In the genomic region with DNA sequence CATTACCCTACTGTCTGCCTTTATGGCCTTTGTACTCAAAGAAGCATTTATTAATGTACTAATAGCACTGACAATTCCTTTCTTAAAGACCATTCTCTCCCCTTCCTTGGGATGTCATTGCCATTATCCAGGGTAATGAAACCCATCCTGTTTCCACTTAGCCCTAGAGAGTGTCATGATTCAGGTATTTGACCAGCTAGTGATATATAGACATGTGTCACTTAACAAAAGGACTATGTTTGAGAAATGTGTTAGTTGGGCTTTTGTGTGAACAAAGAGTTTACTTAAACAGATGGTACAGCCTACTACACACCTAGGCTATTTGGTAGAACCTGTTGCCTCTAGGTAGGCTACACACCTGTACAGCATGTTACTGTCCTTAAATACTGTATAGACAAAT, we compare ENCODE assay signal across 9 cellular contexts. TPM values are rescaled to one million over a fixed set of nuclear protein-coding genes. Genes with fewer than 3 reads are reported as not detected.
DNase-seq lines count a peak whose midpoint lies in the region; ATAC-seq and TF ChIP-seq lines count a peak whose summit lies in the region.
"Had no signal": no experiment of that assay in that cellular context is flagged by ENCODE, and none has a peak within 500 bp of the region (broad histone marks: within the 10 kb centered on the region; RNA-seq: fewer than 3 reads in every experiment).

No MANE protein-coding gene starts in this region.

- H3K27ac ChIP-seq in PC-9 (0 out of 2 replicates have a peak overlapping the region, but pooled peaks have one; percentile 77), endodermal cell (ENCODE audit: low read depth, low read length) (no peak overlapping the region), prostate gland (peak overlapping the region; percentile 21 to 97)

- H3K36me3 Mint-ChIP-seq in endodermal cell (ENCODE audit: low read depth): peaks cover 27% of the 10 kb centered on the region

- no peaks in the 10 kb centered on the region; the same call in none of the 2 replicates for H4K20me1 ChIP-seq in PC-9 (ENCODE audit: insufficient read depth)

- no peaks in the 10 kb centered on the region for H3K27me3 ChIP-seq in PC-9 (ENCODE audit: insufficient read depth, low read depth)
- H3K27me3 ChIP-seq in endodermal cell (ENCODE audit: control insufficient read depth, insufficient read depth, low read length, poor library complexity, severe bottlenecking): no peaks in the 10 kb centered on the region
- no peaks in the 10 kb centered on the region for H3K27me3 ChIP-seq in prostate gland (replicated peaks; ENCODE audit: insufficient read depth)
- H3K27me3 ChIP-seq: Peyer's patch had no signal

- intact Hi-C loops in PC-9 (cut with micrococcal nuclease; ENCODE audit: unreplicated experiment): no loop called here
- intact Hi-C loops in prostate gland (cut with DNase I): loop anchor here (2.0 kb wide), 1 partner anchor 159 kb away; a partner anchor contains a TSS

- peak overlapping the region; percentile 97 for H3K4me3 Mint-ChIP-seq in endodermal cell

- no TSS peak for BruUV-seq in PC-9 (replicated peaks; lab: Mats Ljungman, UMichigan)

- no peaks in the 10 kb centered on the region for H3K9me2 ChIP-seq in PC-9 (ENCODE audit: insufficient read depth)

- no peaks in the 10 kb centered on the region for H3K9me3 Mint-ChIP-seq in endodermal cell

- peaks cover 23% of the 10 kb centered on the region for H3F3A ChIP-seq in PC-9 (ENCODE audit: insufficient read depth, low read depth)

- 0 out of 2 replicates have a peak, but pooled peaks cover 11% of the 10 kb centered on the region for H3K36me3 ChIP-seq in PC-9 (ENCODE audit: low read depth)
- peaks cover 27% of the 10 kb centered on the region for H3K36me3 ChIP-seq in endodermal cell (ENCODE audit: control insufficient read depth, insufficient read depth, low read length)
- H3K36me3 ChIP-seq in prostate gland: no peaks in the 10 kb centered on the region

- H3K4me3 ChIP-seq in PC-9: peak overlapping the region; percentile 87; the same call in 1 of the 2 replicates
- peak overlapping the region; percentile 97 for H3K4me3 ChIP-seq in endodermal cell (ENCODE audit: low read length)
- peak overlapping the region in 1 of 2 donors; percentile 64 for H3K4me3 ChIP-seq in prostate gland

- no peak overlapping the region for H2AFZ ChIP-seq in PC-9

- peaks cover 13% of the 10 kb centered on the region; the same call in 1 of the 2 replicates for H3K4me1 ChIP-seq in PC-9 (replicated peaks; ENCODE audit: insufficient read depth)
- no peaks in the 10 kb centered on the region for H3K4me1 ChIP-seq in endodermal cell (ENCODE audit: control insufficient read depth, insufficient read depth, low read length)
- H3K4me1 ChIP-seq in prostate gland (replicated peaks): no peaks in the 10 kb centered on the region

- CTCF ChIA-PET in PC-9 (lab: Charles Lee): no interaction called here

- peaks cover 5% of the 10 kb centered on the region for H3K4me1 Mint-ChIP-seq in endodermal cell

- TF ChIP-seq CTCF in PC-9 (conservative IDR thresholded peaks at IDR 0.05) (no peak), endodermal cell (conservative IDR thresholded peaks at IDR 0.05) (no peak), prostate gland (IDR thresholded peaks at IDR 0.05) (no peak)

- ATAC-seq in GM18867 (IDR thresholded peaks at IDR 0.05; ENCODE audit: unreplicated experiment) (no peak), GM18505 (IDR thresholded peaks at IDR 0.05; ENCODE audit: unreplicated experiment) (no peak)

- no peak overlapping the region for H3K27ac Mint-ChIP-seq in endodermal cell

- H3K4me2 ChIP-seq in PC-9: peak overlapping the region; percentile 71

- TF ChIP-seq POLR2A in prostate gland (IDR thresholded peaks at IDR 0.05) (no peak), GM18505 (IDR thresholded peaks at IDR 0.05; ENCODE audit: borderline replicate concordance, extremely low read depth, insufficient read depth, insufficient read length) (no peak)

- no peak overlapping the region for H3K9ac ChIP-seq in endodermal cell (ENCODE audit: extremely low read depth, low read length, poor library complexity, severe bottlenecking)

- H3K9me3 ChIP-seq in PC-9 (ENCODE audit: insufficient read depth, low read depth) (no peaks in the 10 kb centered on the region), endodermal cell (ENCODE audit: control insufficient read depth, low read length) (no peaks in the 10 kb centered on the region), prostate gland (no peaks in the 10 kb centered on the region)
- H3K9me3 ChIP-seq: Peyer's patch had no signal

- POLR2A ChIA-PET in PC-9 (lab: Charles Lee; ENCODE audit: unreplicated experiment): no interaction called here

- peak; percentile 4 for DNase-seq in NCI-H510A (lab: John Stamatoyannopoulos, UW)
- DNase-seq in NCI-H510A treated with DMSO at 0.1 percent for 48 hours (lab: John Stamatoyannopoulos, UW): no peak
- no peak for DNase-seq in PC-9
- no peak for DNase-seq in endodermal cell
- no peak for DNase-seq in prostate gland (ENCODE audit: low spot score)
- DNase-seq in stimulated activated CD4-positive, alpha-beta T cell treated with anti-CD3 and anti-CD28 coated beads, Interleukin-4, amount 100 ng/mL, for 4 hours: no peak
- DNase-seq: Peyer's patch had no signal

- peaks cover 65% of the 10 kb centered on the region for H3K79me2 ChIP-seq in PC-9 (ENCODE audit: low read depth)

- no peaks in the 10 kb centered on the region for H3K27me3 Mint-ChIP-seq in endodermal cell (ENCODE audit: insufficient read depth)

RNA-seq across cellular contexts. Expression of a gene that starts 2.0 kb away (rescaled TPM):
- total RNA-seq in PC-9 (2021) (190 and 251 TPM in 2 replicates), endodermal cell (100 to 1,000 TPM; 119 to 128 TPM), prostate gland (100 to 1,000 TPM; 171 to 232 TPM)
- 93.0 TPM for polyA plus RNA-seq in endodermal cell (2013, experiment 1 of 2)
- polyA plus RNA-seq in endodermal cell (2013, experiment 2 of 2): 84.4 TPM

RNA-seq across cellular contexts. Expression of a gene that starts 26.4 kb away (rescaled TPM):
- total RNA-seq in PC-9 (2021): 54.4 and 87.1 TPM in 2 replicates
- 10 to 100 TPM; 56.7 to 60.0 TPM for total RNA-seq in endodermal cell
- polyA plus RNA-seq in endodermal cell (2013, experiment 1 of 2): 72.4 TPM
- 76.0 TPM for polyA plus RNA-seq in endodermal cell (2013, experiment 2 of 2)
- 10 to 100 TPM; 20.4 to 47.6 TPM for total RNA-seq in prostate gland
